Comparison of ENCODE assay signal across 8 cellular contexts in the genomic region with DNA sequence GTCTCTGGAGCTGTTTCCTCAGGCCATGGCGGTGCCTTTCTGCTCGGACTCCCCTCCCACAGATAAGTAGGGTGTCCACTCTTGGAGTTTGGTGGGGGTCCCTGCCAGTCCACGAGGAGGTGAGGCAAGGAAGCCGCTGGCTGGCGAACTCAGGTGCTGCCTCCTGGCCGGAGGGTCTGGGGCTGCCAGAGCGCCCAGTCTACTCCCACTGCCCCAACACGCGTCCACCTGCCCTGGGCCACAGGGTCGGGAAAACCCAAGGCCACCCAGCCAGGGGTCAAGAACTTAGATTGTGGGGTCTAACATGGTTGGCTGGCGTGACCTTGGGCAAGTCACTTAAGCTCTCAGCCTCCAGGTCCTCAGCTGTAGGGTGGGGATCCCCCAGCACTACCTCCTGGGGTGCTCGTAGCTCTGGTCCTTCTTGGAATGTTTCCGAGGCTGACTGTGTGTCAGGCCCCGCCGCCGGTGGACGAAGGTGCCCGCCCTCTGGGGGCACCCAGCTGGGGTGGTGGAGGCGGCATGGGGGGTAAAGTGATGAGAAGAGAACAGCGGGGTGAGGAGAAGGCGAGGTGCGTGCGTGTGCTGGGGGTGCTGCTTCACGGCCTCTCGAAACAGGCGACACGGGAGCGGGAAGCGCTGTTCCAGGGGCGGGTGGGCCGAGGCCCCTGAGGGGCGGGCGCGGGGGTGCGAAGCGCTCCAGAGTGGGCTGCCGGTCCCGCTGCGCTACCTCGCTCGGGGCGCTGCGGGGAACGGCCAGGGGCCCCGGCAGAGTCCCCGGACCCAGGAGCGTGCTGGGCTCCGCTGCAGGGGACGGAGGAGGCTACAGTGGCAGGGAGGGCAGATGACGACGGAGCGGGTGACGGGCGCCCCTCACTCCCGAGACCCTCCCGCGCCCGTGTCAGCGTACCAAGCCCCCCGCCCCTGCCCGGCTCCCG. TPM values are rescaled to one million over a fixed set of nuclear protein-coding genes. Genes with fewer than 3 reads are reported as not detected.
A peak's percentile ranks its signal among the peaks of the same experiment; 100 is the strongest.
DNase-seq lines count a peak whose midpoint lies in the region; ATAC-seq, FAIRE-seq and TF ChIP-seq lines count a peak whose summit lies in the region.

No MANE protein-coding gene starts in this region.

- H3K4me1 ChIP-seq in SK-N-SH (ENCODE audit: control insufficient read depth in 1 of 2, insufficient read depth in 2 of 2, low read depth in 1 of 2, low read length in 1 of 2) (peaks cover 7 to 17% of the 10 kb centered on the region in 2 experiments; a peak in 2 of 4 replicates), H1 (replicated peaks in 1 of 4; ENCODE audit: control insufficient read depth in 3 of 4, insufficient read depth in 4 of 4, low read length in 3 of 4) (peaks cover 5 to 46% (median 35%) of the 10 kb centered on the region in 4 experiments), osteoblast (ENCODE audit: insufficient read depth, low read length) (peaks cover 17% of the 10 kb centered on the region)

- ATAC-seq in SK-N-SH treated with all-trans-retinoic acid at 6 μM for 48 hours (no peak), HG02840 (IDR thresholded peaks at IDR 0.05; ENCODE audit: low FRiP score, unreplicated experiment) (no peak)

- H3K9me2 ChIP-seq in SK-N-SH: no peaks in the 10 kb centered on the region

- no peak overlapping the region for H3K56ac ChIP-seq in H1 (replicated peaks; ENCODE audit: insufficient read length, low read depth, low read length)

- H3K79me1 ChIP-seq in H1 (ENCODE audit: low read depth, low read length): no peaks in the 10 kb centered on the region

- no peak overlapping the region for H2BK12ac ChIP-seq in H1 (ENCODE audit: low read depth, low read length)

- H3K4me3 ChIP-seq in SK-N-SH (ENCODE audit: low read depth in 2 of 2, low read length in 1 of 2) (peak overlapping the region; percentile 57 to 68), LNCaP clone FGC (ENCODE audit: low read depth, low read length) (peak overlapping the region; percentile 28), H1 (ENCODE audit: extremely low read depth in 1 of 4, insufficient read depth in 2 of 4, low read depth in 3 of 4, low read length in 4 of 4) (peak overlapping the region; percentile 32 to 71 (median 54)), osteoblast (ENCODE audit: insufficient read depth, low read length) (peak overlapping the region; percentile 82)

- no peak for TF ChIP-seq POLR2A in H1 (IDR thresholded peaks at IDR 0.05; ENCODE audit: control extremely low read depth in 1 of 2, low read depth in 2 of 2, low read length in 2 of 2)

- TF ChIP-seq EP300 in SK-N-SH (IDR thresholded peaks at IDR 0.05; ENCODE audit: borderline replicate concordance in 1 of 2, low read depth in 1 of 2, low read length in 1 of 2) (no peak), H1 (IDR thresholded peaks at IDR 0.05; ENCODE audit: borderline replicate concordance in 1 of 2, low read depth in 2 of 2, low read length in 2 of 2) (no peak)

- no peak overlapping the region for H2BK15ac ChIP-seq in H1 (ENCODE audit: low read length)

- no peak overlapping the region for H4K5ac ChIP-seq in H1 (ENCODE audit: insufficient read length, low read depth, low read length)

- H2AFZ ChIP-seq in SK-N-SH (ENCODE audit: low read depth) (no peak overlapping the region), H1 (ENCODE audit: low read length) (no peak overlapping the region), osteoblast (ENCODE audit: low read length) (no peak overlapping the region)

- H3K36me3 ChIP-seq in SK-N-SH (replicated peaks in 1 of 2; ENCODE audit: control insufficient read depth in 1 of 2, insufficient read depth in 2 of 2, low read length in 1 of 2) (peaks cover 0 to 8% of the 10 kb centered on the region in 2 experiments), H1 (ENCODE audit: control insufficient read depth in 2 of 4, insufficient read depth in 4 of 4, low read length in 3 of 4) (no peaks in the 10 kb centered on the region), osteoblast (ENCODE audit: insufficient read depth, low read length) (no peaks in the 10 kb centered on the region)

- peak overlapping the region; percentile 96; the same call in 1 of the 2 replicates for H3K4me2 ChIP-seq in SK-N-SH
- peak overlapping the region; percentile 97 for H3K4me2 ChIP-seq in H1 (ENCODE audit: insufficient read depth in 1 of 2, low read depth in 2 of 2, low read length in 2 of 2)
- H3K4me2 ChIP-seq in osteoblast (ENCODE audit: insufficient read depth, low read length): peak overlapping the region; percentile 98

- CTCF ChIA-PET in SK-N-SH (lab: Yijun Ruan, JAX) (interaction anchor here (0.6 to 2.0 kb wide), 6 partner anchors 14 to 602 kb away, joined by 3 to 11 read pairs (median 4); a partner anchor contains a TSS), H1 (lab: Charles Lee; ENCODE audit: partially characterized antibody) (interaction anchor here (1.2 to 4.6 kb wide), 5 partner anchors 12 to 44 kb away, joined by 3 to 34 read pairs (median 6); a partner anchor contains a TSS)

- H3K9ac ChIP-seq in SK-N-SH: 0 out of 2 replicates have a peak overlapping the region, but pooled peaks have one; percentile 27
- H3K9ac ChIP-seq in H1 (replicated peaks in 1 of 4; ENCODE audit: extremely low read depth in 1 of 4, low read depth in 3 of 4, low read length in 3 of 4): no peak overlapping the region

- H3K23me2 ChIP-seq in H1 (ENCODE audit: low read depth, low read length): peaks cover 11% of the 10 kb centered on the region; the same call in 1 of the 2 replicates

- TF ChIP-seq RAD21 in SK-N-SH (IDR thresholded peaks at IDR 0.05; ENCODE audit: low read length) (no peak), H1 (IDR thresholded peaks at IDR 0.05 in 1 of 2, conservative IDR thresholded peaks at IDR 0.05 in 1 of 2; ENCODE audit: low read depth in 2 of 2, low read length in 2 of 2) (no peak)

- POLR2A ChIA-PET in SK-N-SH (lab: Yijun Ruan, JAX): no interaction called here
- POLR2A ChIA-PET in H1 (lab: Charles Lee; ENCODE audit: partially characterized antibody): interaction anchor here (1.0 to 7.8 kb wide), 5 partner anchors 10 to 95 kb away, joined by 3 to 68 read pairs (median 10); a partner anchor contains a TSS

- H3K18ac ChIP-seq in H1 (ENCODE audit: extremely low read depth, low read length): no peak overlapping the region; the same call in 1 of the 2 replicates

- TF ChIP-seq CTCF in SK-N-SH (IDR thresholded peaks at IDR 0.05) (no peak), LNCaP clone FGC (IDR thresholded peaks at IDR 0.05; ENCODE audit: control insufficient read depth, extremely low read depth, insufficient read depth) (no peak), H1 (IDR thresholded peaks at IDR 0.05; ENCODE audit: control extremely low read depth in 1 of 3, insufficient read depth in 1 of 3, low read depth in 1 of 3, low read length in 3 of 3) (no peak), osteoblast (IDR thresholded peaks at IDR 0.05; ENCODE audit: extremely low read depth, low read depth, low read length) (no peak)

- 0 out of 2 replicates have a peak overlapping the region, but pooled peaks have one; percentile 16 for H2BK5ac ChIP-seq in H1 (ENCODE audit: low read depth, low read length)

- H3F3A ChIP-seq in SK-N-SH (replicated peaks; ENCODE audit: insufficient read depth): peaks cover 21% of the 10 kb centered on the region

- no peaks in the 10 kb centered on the region for H3K27me3 ChIP-seq in SK-N-SH (ENCODE audit: insufficient read depth)
- H3K27me3 ChIP-seq in H1 (replicated peaks in 1 of 4; ENCODE audit: control insufficient read depth in 3 of 4, extremely low read depth in 1 of 4, insufficient read depth in 3 of 4, low read length in 3 of 4): peaks cover 2 to 30% (median 27%) of the 10 kb centered on the region in 4 experiments
- H3K27me3 ChIP-seq in osteoblast (ENCODE audit: insufficient read depth, low read length): peaks cover 28% of the 10 kb centered on the region

- no peaks in the 10 kb centered on the region; the same call in 1 of the 2 replicates for H3K79me2 ChIP-seq in SK-N-SH (ENCODE audit: insufficient read depth)
- H3K79me2 ChIP-seq in H1 (ENCODE audit: control insufficient read depth in 1 of 2, insufficient read depth in 2 of 2, low read length in 2 of 2): no peaks in the 10 kb centered on the region; a peak in 1 of 4 replicates
- no peaks in the 10 kb centered on the region for H3K79me2 ChIP-seq in osteoblast (ENCODE audit: insufficient read depth, low read length)

- no peak overlapping the region for H2BK20ac ChIP-seq in H1 (ENCODE audit: low read length)

- H4K20me1 ChIP-seq in SK-N-SH (ENCODE audit: insufficient read depth) (no peaks in the 10 kb centered on the region), H1 (replicated peaks in 1 of 2; ENCODE audit: control insufficient read depth in 1 of 2, insufficient read depth in 2 of 2, low read length in 2 of 2) (peaks cover 1 to 3% of the 10 kb centered on the region in 2 experiments), osteoblast (ENCODE audit: insufficient read depth, low read length) (peaks cover 5% of the 10 kb centered on the region)

- DNase-seq in SK-N-SH: peak; percentile 69
- DNase-seq in LNCaP clone FGC (ENCODE audit: low read depth): no peak
- DNase-seq in H1 (ENCODE audit: low read depth in 1 of 2, low spot score in 2 of 2): peak in 1 of 2 experiments; percentile 49
- peak; percentile 90 for DNase-seq in osteoblast (ENCODE audit: insufficient read length, low spot score, missing footprints)
- no peak for DNase-seq in DMS153 treated with DMSO at 0.1 percent for 48 hours (lab: John Stamatoyannopoulos, UW; ENCODE audit: unreplicated experiment)
- no peak for DNase-seq in hippocampal formation (lab: John Stamatoyannopoulos, UW)

- H2BK120ac ChIP-seq in H1 (replicated peaks; ENCODE audit: low read depth, low read length): no peak overlapping the region

- 17% methylated on average over 28 of the region's 62 CpGs for WGBS in SK-N-SH (ENCODE audit: low lambda C conversion rate)
- 53% methylated on average over 21 of the region's 62 CpGs; no CpG with 5 or more reads in 1 of the 2 experiments for WGBS in H1 (ENCODE audit: extremely low coverage in 1 of 2, insufficient coverage in 1 of 2, insufficient read length in 1 of 2, insufficient replicate concordance in 2 of 2, low coverage in 1 of 2, low lambda C conversion rate in 2 of 2, missing lambda C conversion rate in 1 of 2), 2 experiments

- no peak overlapping the region for H4K91ac ChIP-seq in H1 (replicated peaks; ENCODE audit: insufficient read length, low read length)

- H3K23ac ChIP-seq in H1 (ENCODE audit: insufficient read length): no peak overlapping the region

- H2AK5ac ChIP-seq in H1 (ENCODE audit: low read depth, low read length): no peak overlapping the region; the same call in 1 of the 2 replicates

- H3K4ac ChIP-seq in H1 (replicated peaks; ENCODE audit: insufficient read length, low read depth, low read length): peak overlapping the region; percentile 54

- H3K14ac ChIP-seq in H1 (ENCODE audit: insufficient read length): no peak overlapping the region

- no peak for FAIRE-seq in H1 (lab: Jason Lieb, UNC)

- no peak overlapping the region for H4K8ac ChIP-seq in H1 (ENCODE audit: extremely low read depth, insufficient read depth, low read length)

- H3K9me3 ChIP-seq in SK-N-SH (no peaks in the 10 kb centered on the region), H1 (ENCODE audit: insufficient read depth in 2 of 2, low read depth in 1 of 2, low read length in 1 of 2) (no peaks in the 10 kb centered on the region), osteoblast (ENCODE audit: low read depth, low read length) (no peaks in the 10 kb centered on the region)

- H3K27ac ChIP-seq in SK-N-SH (ENCODE audit: low read depth in 2 of 2, low read length in 1 of 2) (no peak overlapping the region), H1 (ENCODE audit: low read depth, low read length) (no peak overlapping the region), osteoblast (ENCODE audit: low read depth, low read length) (no peak overlapping the region)

RNA-seq across cellular contexts. Expression of a gene that starts 1.2 kb away (rescaled TPM):
- polyA plus RNA-seq in SK-N-SH (2012; rRNA removed) (6.1 and 6.5 TPM in 2 replicates), H1 (2011; rRNA removed) (13.2 and 16.7 TPM in 2 replicates)
- 3.2 and 4.1 TPM in 2 replicates for polyA plus RNA-seq in SK-N-SH (2012; cell fraction: cytosol; rRNA removed)
- 28.8 and 30.4 TPM in 2 replicates for polyA plus RNA-seq in SK-N-SH (2012; cell fraction: nucleus; rRNA removed)
- 18.3 and 18.4 TPM in 2 replicates for total RNA-seq in H1 (2021; fragmentation: NEBNext Ultra II Directional; extraction: Animal tissue kit (Norgen Biotek cat#: 25700))
- polyA plus RNA-seq in H1 (2011; cell fraction: cytosol; rRNA removed): 18.1 TPM
- polyA plus RNA-seq in H1 (2011; cell fraction: nucleus; rRNA removed): 56.3 TPM
- polyA plus RNA-seq in H1 (2012, experiment 1 of 2): 15.3 to 22.7 TPM (median 18.5 TPM) in 4 replicates
- polyA plus RNA-seq in H1 (2012, experiment 2 of 2): 13.8 TPM
- 8.4 TPM for polyA plus RNA-seq in H1 (2013, experiment 1 of 2)
- 8.1 TPM for polyA plus RNA-seq in H1 (2013, experiment 2 of 2)
- 6.4 and 7.4 TPM in 2 replicates for polyA minus RNA-seq in H1 (2011; rRNA and poly(A)+ RNA removed)
- 5.1 TPM for polyA minus RNA-seq in H1 (2011; cell fraction: cytosol; rRNA and poly(A)+ RNA removed)
- 9.6 TPM for polyA minus RNA-seq in H1 (2011; cell fraction: nucleus; rRNA and poly(A)+ RNA removed)
- total RNA-seq in osteoblast: 1.4 and 1.8 TPM in 2 replicates

RNA-seq across cellular contexts. Expression of a gene that starts 13.5 kb away (rescaled TPM):
- polyA plus RNA-seq in SK-N-SH (2012; rRNA removed) (4.1 and 4.3 TPM in 2 replicates), H1 (2011; rRNA removed) (6.9 and 10.5 TPM in 2 replicates)
- polyA plus RNA-seq in SK-N-SH (2012; cell fraction: cytosol; rRNA removed): 2.2 and 4.1 TPM in 2 replicates
- polyA plus RNA-seq in SK-N-SH (2012; cell fraction: nucleus; rRNA removed): 7.7 and 9.5 TPM in 2 replicates
- 9.9 and 10.4 TPM in 2 replicates for total RNA-seq in H1 (2021; fragmentation: NEBNext Ultra II Directional; extraction: Animal tissue kit (Norgen Biotek cat#: 25700))
- polyA plus RNA-seq in H1 (2011; cell fraction: cytosol; rRNA removed): 9.7 TPM
- 14.6 TPM for polyA plus RNA-seq in H1 (2011; cell fraction: nucleus; rRNA removed)
- 6.2 to 10.5 TPM (median 8.5 TPM) in 4 replicates for polyA plus RNA-seq in H1 (2012, experiment 1 of 2)
- 5.9 TPM for polyA plus RNA-seq in H1 (2012, experiment 2 of 2)
- polyA plus RNA-seq in H1 (2013, experiment 1 of 2): 7.4 TPM
- 6.7 TPM for polyA plus RNA-seq in H1 (2013, experiment 2 of 2)
- 8.8 and 14.3 TPM in 2 replicates for polyA minus RNA-seq in H1 (2011; rRNA and poly(A)+ RNA removed)
- 10.8 TPM for polyA minus RNA-seq in H1 (2011; cell fraction: cytosol; rRNA and poly(A)+ RNA removed)
- polyA minus RNA-seq in H1 (2011; cell fraction: nucleus; rRNA and poly(A)+ RNA removed): 11.0 TPM
- total RNA-seq in osteoblast: 0.29 and 0.36 TPM in 2 replicates

RNA-seq across cellular contexts. Expression of a gene that starts 55.8 kb away (rescaled TPM):
- polyA plus RNA-seq in SK-N-SH (2012; rRNA removed) (205 and 236 TPM in 2 replicates), H1 (2011; rRNA removed) (47.4 and 47.6 TPM in 2 replicates)
- polyA plus RNA-seq in SK-N-SH (2012; cell fraction: cytosol; rRNA removed): 214 and 254 TPM in 2 replicates
- polyA plus RNA-seq in SK-N-SH (2012; cell fraction: nucleus; rRNA removed): 295 and 326 TPM in 2 replicates
- 121 and 125 TPM in 2 replicates for total RNA-seq in H1 (2021; fragmentation: NEBNext Ultra II Directional; extraction: Animal tissue kit (Norgen Biotek cat#: 25700))
- 77.7 TPM for polyA plus RNA-seq in H1 (2011; cell fraction: cytosol; rRNA removed)
- 62.1 TPM for polyA plus RNA-seq in H1 (2011; cell fraction: nucleus; rRNA removed)
- 73.1 to 95.8 TPM (median 92.7 TPM) in 4 replicates for polyA plus RNA-seq in H1 (2012, experiment 1 of 2)
- polyA plus RNA-seq in H1 (2012, experiment 2 of 2): 13.5 TPM
- polyA plus RNA-seq in H1 (2013, experiment 1 of 2): 74.0 TPM
- 71.2 TPM for polyA plus RNA-seq in H1 (2013, experiment 2 of 2)
- polyA minus RNA-seq in H1 (2011; rRNA and poly(A)+ RNA removed): 43.7 and 53.5 TPM in 2 replicates
- 42.9 TPM for polyA minus RNA-seq in H1 (2011; cell fraction: cytosol; rRNA and poly(A)+ RNA removed)
- 113 TPM for polyA minus RNA-seq in H1 (2011; cell fraction: nucleus; rRNA and poly(A)+ RNA removed)
- 249 and 267 TPM in 2 replicates for total RNA-seq in osteoblast

Comparison
In these comparisons a context has a peak if more than half of its experiments do, and no peak if none do; other contexts are left out.
1. DNase-seq: peak in SK-N-SH (single experiment) and osteoblast (single experiment); none in LNCaP clone FGC (single experiment), DMS153 treated with DMSO at 0.1 percent for 48 hours (single experiment) and hippocampal formation (0 of 2).
2. H3K4me3 ChIP-seq: peak in every context shown above with its lines; median percentile 82 in osteoblast; 62 in SK-N-SH; 54 in H1; 28 in LNCaP clone FGC.
3. Peak in every context shown above with its lines, with median percentiles within 50 percentile points of each other: H3K4me2 ChIP-seq.